8 cellular contexts compared by ENCODE assay signal in genomic region chr2:127081826-127082633, GRCh38. TPM values are rescaled to one million over a fixed set of nuclear protein-coding genes. Genes with fewer than 3 reads are reported as not detected.
DNase-seq lines count a peak whose midpoint lies in the region; ATAC-seq, FAIRE-seq and TF ChIP-seq lines count a peak whose summit lies in the region.

No MANE protein-coding gene starts in this region.

- FAIRE-seq in GM12891 (lab: Jason Lieb, UNC): no peak

- H3K4me3 Mint-ChIP-seq in WTC11 (no peak overlapping the region), osteocyte (ENCODE audit: unreplicated experiment) (no peak overlapping the region)

- DNase-seq in GM12891 (ENCODE audit: insufficient read length, low spot score): peak; percentile 91
- no peak for DNase-seq in WTC11 (ENCODE audit: low spot score)
- DNase-seq in central memory CD4-positive, alpha-beta T cell: peak; percentile 83
- DNase-seq in osteocyte (ENCODE audit: extremely low spot score, unreplicated experiment): no peak
- no peak for DNase-seq in tibial nerve (ENCODE audit: low spot score in 2 of 2)
- DNase-seq in cortex of kidney (lab: John Stamatoyannopoulos, UW): no peak
- DNase-seq in DMS153 treated with DMSO at 0.1 percent for 48 hours (lab: John Stamatoyannopoulos, UW; ENCODE audit: unreplicated experiment): no peak

- 40 to 70% methylated on average over 9 to 27 of the region's 28 CpGs for WGBS in tibial nerve, 2 donors

- H3K36me3 Mint-ChIP-seq in WTC11 (no peaks in the 10 kb centered on the region), osteocyte (ENCODE audit: unreplicated experiment) (no peaks in the 10 kb centered on the region)

- H3K27ac ChIP-seq in tibial nerve: peak overlapping the region; percentile 84 to 97 (median 91)

- TF ChIP-seq POLR2A in GM12891 (IDR thresholded peaks at IDR 0.05; ENCODE audit: low read depth, low read length) (peak; percentile 33; the same call in 1 of the 2 replicates), tibial nerve (IDR thresholded peaks at IDR 0.05) (no peak)

- H3K27me3 Mint-ChIP-seq in WTC11 (ENCODE audit: low read depth) (no peaks in the 10 kb centered on the region), osteocyte (ENCODE audit: unreplicated experiment) (no peaks in the 10 kb centered on the region)

- TF ChIP-seq CTCF in WTC11 (IDR thresholded peaks at IDR 0.05) (no peak), osteocyte (IDR thresholded peaks at IDR 0.05) (no peak), tibial nerve (IDR thresholded peaks at IDR 0.05) (peak in 1 of 5 experiments; percentile 12)

- H3K9me3 ChIP-seq in tibial nerve: no peaks in the 10 kb centered on the region

- peak overlapping the region; percentile 28 to 47 (median 36) for H3K4me3 ChIP-seq in tibial nerve

- no peaks in the 10 kb centered on the region for H3K36me3 ChIP-seq in tibial nerve

- ATAC-seq in HG02610 (IDR thresholded peaks at IDR 0.05; ENCODE audit: unreplicated experiment) (peak; percentile 51), WTC11 (peak; percentile 15)

- CTCF ChIA-PET in WTC11 (lab: Charles Lee): interaction anchor here (3.8 kb wide), 1 partner anchor 14 kb away, joined by 13 read pairs; no protein-coding TSS in a partner anchor

- H3K4me1 ChIP-seq in tibial nerve: peaks cover 0 to 100% (median 93%) of the 10 kb centered on the region in 4 donors

- no peak overlapping the region for H3K27ac Mint-ChIP-seq in WTC11
- H3K27ac Mint-ChIP-seq in osteocyte (ENCODE audit: unreplicated experiment): peak overlapping the region; percentile 23

- H3K27me3 ChIP-seq in tibial nerve: no peaks in the 10 kb centered on the region

- H3K9me3 Mint-ChIP-seq in WTC11: no peaks in the 10 kb centered on the region
- H3K9me3 Mint-ChIP-seq in osteocyte (ENCODE audit: unreplicated experiment): no peaks in the 10 kb centered on the region

- POLR2A ChIA-PET in WTC11 (lab: Charles Lee): interaction anchor here (0.6 kb wide), 2 partner anchors 78 to 1344 kb away, joined by 4 to 8 read pairs; no protein-coding TSS in a partner anchor

- peak in 1 of 2 donors; percentile 89 for TF ChIP-seq EP300 in tibial nerve (IDR thresholded peaks at IDR 0.05)

- H3K4me1 Mint-ChIP-seq in WTC11 (peaks cover 53% of the 10 kb centered on the region), osteocyte (ENCODE audit: unreplicated experiment) (peaks cover 83% of the 10 kb centered on the region)

TF ChIP-seq in GM12891, 5 proteins besides CTCF, POLR2A, EP300 and RAD21:
- TF ChIP-seq POLR2AphosphoS5 (IDR thresholded peaks at IDR 0.05; ENCODE audit: low read depth, low read length): 0 out of 2 replicates have a peak, but pooled peaks have one; percentile 36
- no peak for TF ChIP-seq POU2F2 (IDR thresholded peaks at IDR 0.05; ENCODE audit: low read depth, low read length)
- TF ChIP-seq SPI1 (IDR thresholded peaks at IDR 0.05; ENCODE audit: low read depth, low read length): peak; percentile 37; the same call in 1 of the 2 replicates
TF ChIP-seq in GM12891: peak in this region for 2.

TF ChIP-seq in WTC11, 78 proteins besides CTCF, POLR2A, EP300 and RAD21:
- TF ChIP-seq E2F5 (CRISPR knock-in tag; IDR thresholded peaks at IDR 0.05) (no peak), ZNF512 (CRISPR knock-in tag; IDR thresholded peaks at IDR 0.05; ENCODE audit: borderline replicate concordance) (no peak), MAX (CRISPR knock-in tag; IDR thresholded peaks at IDR 0.05) (no peak)
TF ChIP-seq in WTC11: peak in this region for 0.

RNA-seq across cellular contexts. Expression of gene BIN1, which starts 24.9 kb away (rescaled TPM):
- polyA plus RNA-seq in GM12891 (2012; ENCODE audit: low read depth, missing spikeins): 37.7 TPM
- total RNA-seq in WTC11 (2021): 38.9 to 42.5 TPM (median 41.6 TPM) in 3 replicates
- total RNA-seq in osteocyte: 101 TPM in 2 replicates
- 100 to 1,000 TPM in 2 of 4 donors, 10 to 100 TPM in 2; 95.7 to 146 (median 98.8) TPM for total RNA-seq in tibial nerve

Comparison
In these comparisons a context has a peak if more than half of its experiments do, and no peak if none do; other contexts are left out.
1. DNase-seq: peak in GM12891 (single experiment) and central memory CD4-positive, alpha-beta T cell (single experiment); none in WTC11 (single experiment), osteocyte (single experiment), tibial nerve (0 of 2), cortex of kidney (single experiment) and DMS153 treated with DMSO at 0.1 percent for 48 hours (single experiment).